Comparison of ENCODE assay signal across 1 cellular context in the genomic region with DNA sequence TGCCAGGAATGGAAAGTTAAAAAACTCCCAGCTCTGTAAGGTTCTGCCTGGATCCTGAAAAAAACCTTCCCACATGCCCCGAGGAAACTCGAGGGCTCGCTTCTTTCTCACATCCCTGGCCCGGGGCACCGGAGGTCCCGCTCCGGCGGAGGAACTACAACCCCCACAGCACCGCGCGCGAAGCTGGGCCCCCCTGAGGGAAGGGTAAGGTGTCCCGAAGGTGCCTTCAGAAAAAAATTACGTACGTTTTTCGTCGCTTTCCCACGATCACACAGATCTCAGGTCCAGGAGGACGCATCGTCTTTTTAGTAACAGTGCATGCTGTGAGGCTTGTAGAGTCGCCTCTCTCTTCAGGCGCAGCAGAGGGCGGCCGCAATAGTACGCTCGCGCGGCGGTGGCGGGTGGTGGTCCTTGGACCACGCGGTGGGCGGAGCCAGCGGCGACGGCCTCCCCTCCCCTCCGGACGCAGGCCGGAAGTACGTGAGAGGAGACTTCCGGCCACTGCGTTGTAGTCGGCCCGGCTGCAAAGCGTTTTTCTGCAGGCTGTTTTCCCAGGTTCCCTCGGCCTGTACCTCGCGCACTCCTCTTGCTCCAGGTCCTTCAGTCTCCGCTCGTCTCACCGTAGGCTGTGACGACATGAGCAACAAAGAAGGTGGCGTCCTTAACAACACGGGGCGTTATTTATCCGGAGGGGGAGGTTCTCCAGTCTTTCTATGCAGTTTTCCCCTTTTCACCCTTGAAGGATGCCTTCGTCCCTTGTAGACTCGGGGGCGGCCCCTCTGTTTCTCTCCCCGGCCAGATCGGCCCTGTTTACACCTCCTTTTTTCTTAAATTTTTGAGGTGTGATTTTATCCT.
TF ChIP-seq lines count a peak whose summit lies in the region.

A gene with protein sequence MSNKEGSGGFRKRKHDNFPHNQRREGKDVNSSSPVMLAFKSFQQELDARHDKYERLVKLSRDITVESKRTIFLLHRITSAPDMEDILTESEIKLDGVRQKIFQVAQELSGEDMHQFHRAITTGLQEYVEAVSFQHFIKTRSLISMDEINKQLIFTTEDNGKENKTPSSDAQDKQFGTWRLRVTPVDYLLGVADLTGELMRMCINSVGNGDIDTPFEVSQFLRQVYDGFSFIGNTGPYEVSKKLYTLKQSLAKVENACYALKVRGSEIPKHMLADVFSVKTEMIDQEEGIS (plus strand): TSS at position 495 of the 855 bp plus-strand sequence. CDS start 142 bp downstream, at position 637.

TF ChIP-seq in GM23338, 12 proteins besides CTCF, POLR2A, EP300 and RAD21:
- TF ChIP-seq CREB1 (CRISPR knock-in tag; IDR thresholded peaks at IDR 0.05; ENCODE audit: low read depth): peak; percentile 80; the same call in 1 of the 2 replicates
- TF ChIP-seq, protein P1, sequence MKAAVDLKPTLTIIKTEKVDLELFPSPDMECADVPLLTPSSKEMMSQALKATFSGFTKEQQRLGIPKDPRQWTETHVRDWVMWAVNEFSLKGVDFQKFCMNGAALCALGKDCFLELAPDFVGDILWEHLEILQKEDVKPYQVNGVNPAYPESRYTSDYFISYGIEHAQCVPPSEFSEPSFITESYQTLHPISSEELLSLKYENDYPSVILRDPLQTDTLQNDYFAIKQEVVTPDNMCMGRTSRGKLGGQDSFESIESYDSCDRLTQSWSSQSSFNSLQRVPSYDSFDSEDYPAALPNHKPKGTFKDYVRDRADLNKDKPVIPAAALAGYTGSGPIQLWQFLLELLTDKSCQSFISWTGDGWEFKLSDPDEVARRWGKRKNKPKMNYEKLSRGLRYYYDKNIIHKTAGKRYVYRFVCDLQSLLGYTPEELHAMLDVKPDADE (IDR thresholded peaks at IDR 0.05): peak; percentile 88
- peak; percentile 92 for TF ChIP-seq POLR2AphosphoS5 (IDR thresholded peaks at IDR 0.05; ENCODE audit: low read depth)
- TF ChIP-seq EZH2phosphoT487 (IDR thresholded peaks at IDR 0.05; ENCODE audit: unreplicated experiment): no peak
- no peak for TF ChIP-seq JUNB (IDR thresholded peaks at IDR 0.05; ENCODE audit: unreplicated experiment)
- no peak for TF ChIP-seq NANOG (IDR thresholded peaks at IDR 0.05; ENCODE audit: borderline replicate concordance)
- TF ChIP-seq, protein P2, sequence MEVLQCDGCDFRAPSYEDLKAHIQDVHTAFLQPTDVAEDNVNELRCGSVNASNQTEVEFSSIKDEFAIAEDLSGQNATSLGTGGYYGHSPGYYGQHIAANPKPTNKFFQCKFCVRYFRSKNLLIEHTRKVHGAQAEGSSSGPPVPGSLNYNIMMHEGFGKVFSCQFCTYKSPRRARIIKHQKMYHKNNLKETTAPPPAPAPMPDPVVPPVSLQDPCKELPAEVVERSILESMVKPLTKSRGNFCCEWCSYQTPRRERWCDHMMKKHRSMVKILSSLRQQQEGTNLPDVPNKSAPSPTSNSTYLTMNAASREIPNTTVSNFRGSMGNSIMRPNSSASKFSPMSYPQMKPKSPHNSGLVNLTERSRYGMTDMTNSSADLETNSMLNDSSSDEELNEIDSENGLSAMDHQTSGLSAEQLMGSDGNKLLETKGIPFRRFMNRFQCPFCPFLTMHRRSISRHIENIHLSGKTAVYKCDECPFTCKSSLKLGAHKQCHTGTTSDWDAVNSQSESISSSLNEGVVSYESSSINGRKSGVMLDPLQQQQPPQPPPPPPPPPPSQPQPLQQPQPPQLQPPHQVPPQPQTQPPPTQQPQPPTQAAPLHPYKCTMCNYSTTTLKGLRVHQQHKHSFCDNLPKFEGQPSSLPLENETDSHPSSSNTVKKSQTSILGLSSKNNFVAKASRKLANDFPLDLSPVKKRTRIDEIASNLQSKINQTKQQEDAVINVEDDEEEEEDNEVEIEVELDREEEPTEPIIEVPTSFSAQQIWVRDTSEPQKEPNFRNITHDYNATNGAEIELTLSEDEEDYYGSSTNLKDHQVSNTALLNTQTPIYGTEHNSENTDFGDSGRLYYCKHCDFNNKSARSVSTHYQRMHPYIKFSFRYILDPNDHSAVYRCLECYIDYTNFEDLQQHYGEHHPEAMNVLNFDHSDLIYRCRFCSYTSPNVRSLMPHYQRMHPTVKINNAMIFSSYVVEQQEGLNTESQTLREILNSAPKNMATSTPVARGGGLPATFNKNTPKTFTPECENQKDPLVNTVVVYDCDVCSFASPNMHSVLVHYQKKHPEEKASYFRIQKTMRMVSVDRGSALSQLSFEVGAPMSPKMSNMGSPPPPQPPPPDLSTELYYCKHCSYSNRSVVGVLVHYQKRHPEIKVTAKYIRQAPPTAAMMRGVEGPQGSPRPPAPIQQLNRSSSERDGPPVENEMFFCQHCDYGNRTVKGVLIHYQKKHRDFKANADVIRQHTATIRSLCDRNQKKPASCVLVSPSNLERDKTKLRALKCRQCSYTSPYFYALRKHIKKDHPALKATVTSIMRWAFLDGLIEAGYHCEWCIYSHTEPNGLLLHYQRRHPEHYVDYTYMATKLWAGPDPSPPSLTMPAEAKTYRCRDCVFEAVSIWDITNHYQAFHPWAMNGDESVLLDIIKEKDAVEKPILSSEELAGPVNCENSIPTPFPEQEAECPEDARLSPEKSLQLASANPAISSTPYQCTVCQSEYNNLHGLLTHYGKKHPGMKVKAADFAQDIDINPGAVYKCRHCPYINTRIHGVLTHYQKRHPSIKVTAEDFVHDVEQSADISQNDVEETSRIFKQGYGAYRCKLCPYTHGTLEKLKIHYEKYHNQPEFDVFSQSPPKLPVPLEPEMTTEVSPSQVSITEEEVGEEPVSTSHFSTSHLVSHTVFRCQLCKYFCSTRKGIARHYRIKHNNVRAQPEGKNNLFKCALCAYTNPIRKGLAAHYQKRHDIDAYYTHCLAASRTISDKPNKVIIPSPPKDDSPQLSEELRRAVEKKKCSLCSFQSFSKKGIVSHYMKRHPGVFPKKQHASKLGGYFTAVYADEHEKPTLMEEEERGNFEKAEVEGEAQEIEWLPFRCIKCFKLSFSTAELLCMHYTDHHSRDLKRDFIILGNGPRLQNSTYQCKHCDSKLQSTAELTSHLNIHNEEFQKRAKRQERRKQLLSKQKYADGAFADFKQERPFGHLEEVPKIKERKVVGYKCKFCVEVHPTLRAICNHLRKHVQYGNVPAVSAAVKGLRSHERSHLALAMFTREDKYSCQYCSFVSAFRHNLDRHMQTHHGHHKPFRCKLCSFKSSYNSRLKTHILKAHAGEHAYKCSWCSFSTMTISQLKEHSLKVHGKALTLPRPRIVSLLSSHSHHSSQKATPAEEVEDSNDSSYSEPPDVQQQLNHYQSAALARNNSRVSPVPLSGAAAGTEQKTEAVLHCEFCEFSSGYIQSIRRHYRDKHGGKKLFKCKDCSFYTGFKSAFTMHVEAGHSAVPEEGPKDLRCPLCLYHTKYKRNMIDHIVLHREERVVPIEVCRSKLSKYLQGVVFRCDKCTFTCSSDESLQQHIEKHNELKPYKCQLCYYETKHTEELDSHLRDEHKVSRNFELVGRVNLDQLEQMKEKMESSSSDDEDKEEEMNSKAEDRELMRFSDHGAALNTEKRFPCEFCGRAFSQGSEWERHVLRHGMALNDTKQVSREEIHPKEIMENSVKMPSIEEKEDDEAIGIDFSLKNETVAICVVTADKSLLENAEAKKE (CRISPR knock-in tag; IDR thresholded peaks at IDR 0.05): no peak
- no peak for TF ChIP-seq ZNF114 (CRISPR knock-in tag; IDR thresholded peaks at IDR 0.05)
- TF ChIP-seq STAT1 (IDR thresholded peaks at IDR 0.05; ENCODE audit: unreplicated experiment): no peak
- no peak for TF ChIP-seq EZH2 (IDR thresholded peaks at IDR 0.05; ENCODE audit: low read depth, unreplicated experiment)
- no peak for TF ChIP-seq ZNF331 (CRISPR knock-in tag; IDR thresholded peaks at IDR 0.05; ENCODE audit: low read depth)
- TF ChIP-seq, protein P3, sequence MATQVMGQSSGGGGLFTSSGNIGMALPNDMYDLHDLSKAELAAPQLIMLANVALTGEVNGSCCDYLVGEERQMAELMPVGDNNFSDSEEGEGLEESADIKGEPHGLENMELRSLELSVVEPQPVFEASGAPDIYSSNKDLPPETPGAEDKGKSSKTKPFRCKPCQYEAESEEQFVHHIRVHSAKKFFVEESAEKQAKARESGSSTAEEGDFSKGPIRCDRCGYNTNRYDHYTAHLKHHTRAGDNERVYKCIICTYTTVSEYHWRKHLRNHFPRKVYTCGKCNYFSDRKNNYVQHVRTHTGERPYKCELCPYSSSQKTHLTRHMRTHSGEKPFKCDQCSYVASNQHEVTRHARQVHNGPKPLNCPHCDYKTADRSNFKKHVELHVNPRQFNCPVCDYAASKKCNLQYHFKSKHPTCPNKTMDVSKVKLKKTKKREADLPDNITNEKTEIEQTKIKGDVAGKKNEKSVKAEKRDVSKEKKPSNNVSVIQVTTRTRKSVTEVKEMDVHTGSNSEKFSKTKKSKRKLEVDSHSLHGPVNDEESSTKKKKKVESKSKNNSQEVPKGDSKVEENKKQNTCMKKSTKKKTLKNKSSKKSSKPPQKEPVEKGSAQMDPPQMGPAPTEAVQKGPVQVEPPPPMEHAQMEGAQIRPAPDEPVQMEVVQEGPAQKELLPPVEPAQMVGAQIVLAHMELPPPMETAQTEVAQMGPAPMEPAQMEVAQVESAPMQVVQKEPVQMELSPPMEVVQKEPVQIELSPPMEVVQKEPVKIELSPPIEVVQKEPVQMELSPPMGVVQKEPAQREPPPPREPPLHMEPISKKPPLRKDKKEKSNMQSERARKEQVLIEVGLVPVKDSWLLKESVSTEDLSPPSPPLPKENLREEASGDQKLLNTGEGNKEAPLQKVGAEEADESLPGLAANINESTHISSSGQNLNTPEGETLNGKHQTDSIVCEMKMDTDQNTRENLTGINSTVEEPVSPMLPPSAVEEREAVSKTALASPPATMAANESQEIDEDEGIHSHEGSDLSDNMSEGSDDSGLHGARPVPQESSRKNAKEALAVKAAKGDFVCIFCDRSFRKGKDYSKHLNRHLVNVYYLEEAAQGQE (IDR thresholded peaks at IDR 0.05; ENCODE audit: unreplicated experiment): no peak
